In genomic region chr15:78761020-78761419, GRCh38 we compare ENCODE assay signal across 11 cellular contexts. TPM values are rescaled to one million over a fixed set of nuclear protein-coding genes. Genes with fewer than 3 reads are reported as not detected.
DNase-seq lines count a peak whose midpoint lies in the region; ATAC-seq and TF ChIP-seq lines count a peak whose summit lies in the region.
"Had no signal": no experiment of that assay in that cellular context is flagged by ENCODE, and none has a peak within 500 bp of the region (broad histone marks: within the 10 kb centered on the region; RNA-seq: fewer than 3 reads in every experiment).

No MANE protein-coding gene starts in this region.

- H3K27me3 ChIP-seq in transverse colon: no peaks in the 10 kb centered on the region
- H3K27me3 ChIP-seq: SJSA1 had no signal

- no peaks in the 10 kb centered on the region for H3K9me3 Mint-ChIP-seq in activated naive CD4-positive, alpha-beta T cell treated with anti-CD3 and anti-CD28 coated beads, Interleukin-2, amount 10 ng/mL, durations not matched to agents 7 days and 5 days
- no peaks in the 10 kb centered on the region for H3K9me3 Mint-ChIP-seq in activated naive CD4-positive, alpha-beta T cell treated with anti-CD3 and anti-CD28 coated beads, Interleukin-2, amount 50 U/mL, for 72 hours
- H3K9me3 Mint-ChIP-seq in naive B cell: no peaks in the 10 kb centered on the region

- TF ChIP-seq POLR2A in transverse colon (IDR thresholded peaks at IDR 0.05): no peak

- DNase-seq in activated naive CD4-positive, alpha-beta T cell treated with anti-CD3 and anti-CD28 coated beads, Interleukin-2, amount 10 ng/mL, durations not matched to agents 7 days and 5 days: no peak
- DNase-seq in activated naive CD4-positive, alpha-beta T cell (lab: John Stamatoyannopoulos, UW): no peak
- DNase-seq in activated naive CD4-positive, alpha-beta T cell treated with anti-CD3 and anti-CD28 coated beads, Interleukin-2, amount 50 U/mL, for 72 hours (ENCODE audit: low spot score in 2 of 2): no peak
- DNase-seq in naive B cell (no peak), transverse colon (no peak), kidney glomerular epithelial cell (lab: John Stamatoyannopoulos, UW) (no peak), NCI-H510A treated with DMSO at 0.1 percent for 48 hours (lab: John Stamatoyannopoulos, UW) (no peak)
- DNase-seq: NCI-H526 had no signal

- peak overlapping the region; percentile 90 for H3K27ac Mint-ChIP-seq in activated naive CD4-positive, alpha-beta T cell treated with anti-CD3 and anti-CD28 coated beads, Interleukin-2, amount 10 ng/mL, durations not matched to agents 7 days and 5 days
- H3K27ac Mint-ChIP-seq in activated naive CD4-positive, alpha-beta T cell treated with anti-CD3 and anti-CD28 coated beads, Interleukin-2, amount 50 U/mL, for 72 hours: peak overlapping the region; percentile 91 to 94
- peak overlapping the region; percentile 82 to 99 (median 96) for H3K27ac Mint-ChIP-seq in naive B cell

- no peak for TF ChIP-seq EP300 in transverse colon (IDR thresholded peaks at IDR 0.05; ENCODE audit: low read depth)

- no peak overlapping the region for H3K4me3 ChIP-seq in transverse colon
- H3K4me3 ChIP-seq: SJSA1 had no signal

- CTCF ChIA-PET in activated naive CD4-positive, alpha-beta T cell treated with anti-CD3 and anti-CD28 coated beads, Interleukin-2, amount 10 ng/mL, durations not matched to agents 7 days and 5 days (lab: Charles Lee): interaction anchor here (1.2 to 1.4 kb wide), 3 partner anchors 10 to 51 kb away, joined by 4 to 5 read pairs (median 4); partner anchors contain the start of gene ADAMTS7

- WGBS in transverse colon (ENCODE audit: low coverage in 1 of 2), 2 donors: 57 to 90% methylated on average over 2 to 5 of the region's 8 CpGs

- no peak for TF ChIP-seq CTCF in transverse colon (IDR thresholded peaks at IDR 0.05)

- peaks cover 28% of the 10 kb centered on the region for H3K4me1 Mint-ChIP-seq in activated naive CD4-positive, alpha-beta T cell treated with anti-CD3 and anti-CD28 coated beads, Interleukin-2, amount 10 ng/mL, durations not matched to agents 7 days and 5 days
- peaks cover 39 to 72% (median 56%) of the 10 kb centered on the region in 3 donors for H3K4me1 Mint-ChIP-seq in naive B cell

- peak overlapping the region; percentile 8 to 50 (median 33) for H3K27ac ChIP-seq in transverse colon
- H3K27ac ChIP-seq: epithelial cell of prostate, SJSA1 had no signal

- no peaks in the 10 kb centered on the region for H3K27me3 Mint-ChIP-seq in activated naive CD4-positive, alpha-beta T cell treated with anti-CD3 and anti-CD28 coated beads, Interleukin-2, amount 10 ng/mL, durations not matched to agents 7 days and 5 days
- no peaks in the 10 kb centered on the region for H3K27me3 Mint-ChIP-seq in naive B cell

- H3K36me3 Mint-ChIP-seq in activated naive CD4-positive, alpha-beta T cell treated with anti-CD3 and anti-CD28 coated beads, Interleukin-2, amount 10 ng/mL, durations not matched to agents 7 days and 5 days: no peaks in the 10 kb centered on the region
- H3K36me3 Mint-ChIP-seq in activated naive CD4-positive, alpha-beta T cell treated with anti-CD3 and anti-CD28 coated beads, Interleukin-2, amount 50 U/mL, for 72 hours: no peaks in the 10 kb centered on the region
- H3K36me3 Mint-ChIP-seq in naive B cell: no peaks in the 10 kb centered on the region

- H3K4me1 ChIP-seq in transverse colon: peaks cover 4 to 18% (median 6%) of the 10 kb centered on the region in 4 donors

- peak overlapping the region; percentile 35 for H3K4me3 Mint-ChIP-seq in activated naive CD4-positive, alpha-beta T cell treated with anti-CD3 and anti-CD28 coated beads, Interleukin-2, amount 10 ng/mL, durations not matched to agents 7 days and 5 days
- peak overlapping the region; percentile 56 to 87 (median 72) for H3K4me3 Mint-ChIP-seq in naive B cell

- no peak for ATAC-seq in activated naive CD4-positive, alpha-beta T cell treated with anti-CD3 and anti-CD28 coated beads, Interleukin-2, amount 50 U/mL, for 72 hours
- ATAC-seq in naive B cell (ENCODE audit: low read depth in 2 of 2) (no peak), GM21619 (IDR thresholded peaks at IDR 0.05; ENCODE audit: unreplicated experiment) (no peak)

- no peaks in the 10 kb centered on the region for H3K36me3 ChIP-seq in transverse colon
- H3K36me3 ChIP-seq: SJSA1 had no signal

- no peaks in the 10 kb centered on the region for H3K9me3 ChIP-seq in transverse colon
- H3K9me3 ChIP-seq: SJSA1 had no signal

- in situ Hi-C loops in transverse colon (cut with MboI; ENCODE audit: low pct_ligation_motif_present in 1 of 4, low pct_unique_long_range_greater_than_20kb in 1 of 4, low sequenced_read_pairs in 3 of 4): no loop called here

- intact Hi-C loops in transverse colon (cut with DNase I; ENCODE audit: low total_unique reads): loop anchor here (2.0 to 10.0 kb wide), 2 partner anchors 48 to 124 kb away; no protein-coding TSS in a partner anchor

RNA-seq across cellular contexts. Expression of gene ADAMTS7, which starts 50.2 kb away (rescaled TPM):
- 1 to 10 TPM; 1.4 to 4.3 TPM for total RNA-seq in activated naive CD4-positive, alpha-beta T cell treated with anti-CD3 and anti-CD28 coated beads, Interleukin-2, amount 50 U/mL, for 72 hours
- polyA plus RNA-seq in naive B cell (ENCODE audit: low read depth in 6 of 6): not detected
- total RNA-seq in transverse colon: 1 to 10 TPM in 3 of 4 donors, under 1 TPM in 1; 0.95 to 4.8 (median 1.7) TPM
